In the genomic region with DNA sequence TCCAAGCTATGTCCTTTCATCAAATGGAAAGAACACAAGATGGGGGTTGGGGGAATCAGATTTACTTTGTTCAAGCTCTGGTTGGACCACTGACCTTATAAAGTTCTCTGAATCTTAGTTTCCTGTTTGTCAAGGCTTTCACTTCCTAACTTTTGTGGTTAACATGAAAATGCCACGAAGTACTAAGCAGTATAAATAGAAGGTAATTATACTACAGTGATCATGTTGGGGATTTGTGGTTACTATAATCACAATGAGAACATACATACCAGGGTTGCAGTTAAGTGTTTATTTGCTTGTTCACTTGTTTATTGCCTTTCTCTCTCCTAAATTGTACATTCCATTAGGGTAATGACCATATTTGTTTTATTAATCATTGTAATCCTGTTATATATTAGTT, we compare ENCODE assay signal across 8 cellular contexts. TPM values are rescaled to one million over a fixed set of nuclear protein-coding genes. Genes with fewer than 3 reads are reported as not detected.
DNase-seq lines count a peak whose midpoint lies in the region; ATAC-seq, FAIRE-seq and TF ChIP-seq lines count a peak whose summit lies in the region.

No MANE protein-coding gene starts in this region.

- no peaks in the 10 kb centered on the region for H3K36me3 ChIP-seq in BJ (ENCODE audit: control insufficient read depth, insufficient read depth, low read length)
- H3K36me3 ChIP-seq in GM12878 (ENCODE audit: control insufficient read depth in 2 of 2, insufficient read depth in 2 of 2, low read length in 1 of 2) = no peaks in the 10 kb centered on the region

- peak; percentile 43 for DNase-seq in BJ (ENCODE audit: low read depth)
- peak; percentile 51 for DNase-seq in GM12878 (ENCODE audit: low read depth, low spot score)
- no peak for DNase-seq in NCI-H748 treated with DMSO at 0.1 percent for 48 hours (lab: John Stamatoyannopoulos, UW)
- no peak for DNase-seq in GF-D8 (lab: John Stamatoyannopoulos, UW)
- DNase-seq in anterior cingulate cortex (lab: John Stamatoyannopoulos, UW) = no peak
- DNase-seq in occipital lobe (lab: John Stamatoyannopoulos, UW) = no peak

- SMC1A ChIA-PET in GM12878 (lab: Charles Lee; ENCODE audit: uncharacterized antibody, unreplicated experiment) = interaction anchor here (0.8 to 2.9 kb wide), 12 partner anchors 11 to 115 kb away, joined by 3 to 9 read pairs (median 4); a partner anchor contains a TSS

- no peak for TF ChIP-seq CTCF in BJ (IDR thresholded peaks at IDR 0.05; ENCODE audit: insufficient read depth, low read depth, low read length)
- no peak for TF ChIP-seq CTCF in GM12878 (IDR thresholded peaks at IDR 0.05 in 2 of 3, conservative IDR thresholded peaks at IDR 0.05 in 1 of 3; ENCODE audit: control insufficient read depth in 2 of 3, extremely low read depth in 1 of 3, insufficient read depth in 1 of 3, low read depth in 3 of 3, low read length in 3 of 3)

- FAIRE-seq in GM12878 (lab: Jason Lieb, UNC) = peak; percentile 61

- 0% methylated on average over 1 of the region's 1 CpG for WGBS in GM12878 (ENCODE audit: insufficient coverage, insufficient replicate concordance, low lambda C conversion rate, missing lambda C conversion rate)

- H3K27ac ChIP-seq in GM12878 (ENCODE audit: control insufficient read depth, insufficient read depth) = no peak overlapping the region

- RAD21 ChIA-PET in GM12878 (lab: Charles Lee; ENCODE audit: unreplicated experiment) = interaction anchor here (1.1 kb wide), 2 partner anchors 30 to 50 kb away, joined by 3 to 4 read pairs; no protein-coding TSS in a partner anchor

- no peak overlapping the region for H3K4me3 ChIP-seq in BJ (ENCODE audit: low read depth, low read length)
- no peak overlapping the region for H3K4me3 ChIP-seq in GM12878

- H4K20me1 ChIP-seq in GM12878 (ENCODE audit: control insufficient read depth, insufficient read depth) = no peaks in the 10 kb centered on the region

- peak; percentile 92 for ATAC-seq in GM21390 (IDR thresholded peaks at IDR 0.05; ENCODE audit: unreplicated experiment)
- ATAC-seq in HG03558 (IDR thresholded peaks at IDR 0.05; ENCODE audit: extremely low read depth, unreplicated experiment) = peak; percentile 84
- ATAC-seq in GM12878 = peak; percentile 94

- peak; percentile 39 to 72; a peak in 2 of 4 replicates for TF ChIP-seq EP300 in GM12878 (IDR thresholded peaks at IDR 0.05; ENCODE audit: borderline replicate concordance in 1 of 2, control insufficient read depth in 1 of 2, low read depth in 2 of 2, low read length in 2 of 2)

- no peak overlapping the region for H2AFZ ChIP-seq in GM12878 (ENCODE audit: control insufficient read depth, low read depth, low read length)

- H3K9me3 ChIP-seq in GM12878 (replicated peaks; ENCODE audit: control insufficient read depth, insufficient read depth, low read length) = no peaks in the 10 kb centered on the region

- H3K27me3 ChIP-seq in BJ (ENCODE audit: control insufficient read depth, insufficient read depth, low read length) (no peaks in the 10 kb centered on the region; the same call in 1 of the 2 replicates), GM12878 (replicated peaks in 1 of 2; ENCODE audit: control insufficient read depth in 2 of 2, insufficient read depth in 2 of 2, low read length in 1 of 2) (no peaks in the 10 kb centered on the region)

- H3K4me2 ChIP-seq in GM12878 (ENCODE audit: control insufficient read depth, insufficient read depth) = no peak overlapping the region; the same call in 1 of the 2 replicates

- TF ChIP-seq POLR2A in GM12878 (IDR thresholded peaks at IDR 0.05; ENCODE audit: low read depth, low read length) = no peak

- no peak for TF ChIP-seq RAD21 in GM12878 (IDR thresholded peaks at IDR 0.05; ENCODE audit: insufficient read depth, low read depth, low read length)

- H3K9ac ChIP-seq in GM12878 (ENCODE audit: control insufficient read depth, insufficient read depth, low read length) = no peak overlapping the region

- BruUV-seq in GM12878 (replicated peaks; lab: Mats Ljungman, UMichigan) = no TSS peak

- POLR2A ChIA-PET in BJ (lab: Charles Lee) (interaction anchor here (0.5 kb wide), 1 partner anchor 750 kb away, joined by 3 read pairs; no protein-coding TSS in a partner anchor), GM12878 (lab: Charles Lee) (no interaction called here)

- in situ Hi-C loops in GM12878 (cut with MboI) = no loop called here

- CTCF ChIA-PET in BJ (lab: Yijun Ruan, JAX) (no interaction called here), GM12878 (lab: Yijun Ruan, JAX) (interaction anchor here (1.1 to 1.7 kb wide), 5 partner anchors 50 to 347 kb away, joined by 3 to 7 read pairs (median 4); no protein-coding TSS in a partner anchor)

- peaks cover 11% of the 10 kb centered on the region for H3K4me1 ChIP-seq in GM12878 (ENCODE audit: control insufficient read depth, insufficient read depth, low read length)

- intact Hi-C loops in GM12878 (cut with micrococcal nuclease; ENCODE audit: unreplicated experiment) = no loop called here

- no peaks in the 10 kb centered on the region for H3K79me2 ChIP-seq in GM12878 (ENCODE audit: control insufficient read depth, insufficient read depth, low read length)

TF ChIP-seq in GM12878, 131 proteins besides CTCF, POLR2A, EP300 and RAD21 (continues in another document):
- TF ChIP-seq HDGF (IDR thresholded peaks at IDR 0.05) = no peak
- TF ChIP-seq RUNX3 (IDR thresholded peaks at IDR 0.05; ENCODE audit: low read length) = peak; percentile 96
- TF ChIP-seq PAX5 (IDR thresholded peaks at IDR 0.05; ENCODE audit: borderline replicate concordance, low read depth, low read length) = 0 out of 2 replicates have a peak, but pooled peaks have one; percentile 36
- TF ChIP-seq ZNF217 (IDR thresholded peaks at IDR 0.05) = peak; percentile 87
- no peak for TF ChIP-seq SMAD1 (IDR thresholded peaks at IDR 0.05; ENCODE audit: low read depth, partially characterized antibody)
- 0 out of 2 replicates have a peak, but pooled peaks have one; percentile 49 for TF ChIP-seq CBFB (IDR thresholded peaks at IDR 0.05; ENCODE audit: low read depth)
- peak; percentile 92 for TF ChIP-seq MTA2 (IDR thresholded peaks at IDR 0.05; ENCODE audit: low read depth)
- peak; percentile 42 to 54; a peak in 1 of 4 replicates for TF ChIP-seq IKZF2 (IDR thresholded peaks at IDR 0.05)
- TF ChIP-seq MEF2A (IDR thresholded peaks at IDR 0.05; ENCODE audit: insufficient read depth, low read depth, low read length) = peak; percentile 83
- TF ChIP-seq BCL11A (IDR thresholded peaks at IDR 0.05; ENCODE audit: low read depth, low read length) = peak; percentile 83
- TF ChIP-seq, protein P1, sequence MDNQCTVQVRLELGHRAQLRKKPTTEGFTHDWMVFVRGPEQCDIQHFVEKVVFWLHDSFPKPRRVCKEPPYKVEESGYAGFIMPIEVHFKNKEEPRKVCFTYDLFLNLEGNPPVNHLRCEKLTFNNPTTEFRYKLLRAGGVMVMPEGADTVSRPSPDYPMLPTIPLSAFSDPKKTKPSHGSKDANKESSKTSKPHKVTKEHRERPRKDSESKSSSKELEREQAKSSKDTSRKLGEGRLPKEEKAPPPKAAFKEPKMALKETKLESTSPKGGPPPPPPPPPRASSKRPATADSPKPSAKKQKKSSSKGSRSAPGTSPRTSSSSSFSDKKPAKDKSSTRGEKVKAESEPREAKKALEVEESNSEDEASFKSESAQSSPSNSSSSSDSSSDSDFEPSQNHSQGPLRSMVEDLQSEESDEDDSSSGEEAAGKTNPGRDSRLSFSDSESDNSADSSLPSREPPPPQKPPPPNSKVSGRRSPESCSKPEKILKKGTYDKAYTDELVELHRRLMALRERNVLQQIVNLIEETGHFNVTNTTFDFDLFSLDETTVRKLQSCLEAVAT (IDR thresholded peaks at IDR 0.05) = peak; percentile 79; the same call in 1 of the 2 replicates
- peak; percentile 58; the same call in 1 of the 2 replicates for TF ChIP-seq IKZF1 (conservative IDR thresholded peaks at IDR 0.05)
- TF ChIP-seq ZNF622 (IDR thresholded peaks at IDR 0.05) = no peak
- TF ChIP-seq KDM1A (IDR thresholded peaks at IDR 0.05; ENCODE audit: borderline replicate concordance) = no peak
- no peak for TF ChIP-seq NR2C1 (IDR thresholded peaks at IDR 0.05)
- no peak for TF ChIP-seq RELA (IDR thresholded peaks at IDR 0.05; ENCODE audit: borderline replicate concordance, partially characterized antibody)

RNA-seq across cellular contexts. Expression of a gene that starts 53.2 kb away (rescaled TPM):
- polyA plus RNA-seq in BJ (2011; rRNA removed) = 2.1 and 2.2 TPM in 2 replicates
- 1.4 and 2.4 TPM in 2 replicates for polyA minus RNA-seq in BJ (2011; rRNA and poly(A)+ RNA removed)
- total RNA-seq in GM12878 (2013; cell fraction: nucleolus; rRNA removed) = 4.5 and 4.8 TPM in 2 replicates
- 0.11 and 0.40 TPM in 2 replicates for total RNA-seq in GM12878 (2014; rRNA removed)
- 0.27 and 0.28 TPM in 2 replicates for total RNA-seq in GM12878 (2014; rRNA removed; fragmentation: Illumina TruSeq; extraction: Trizol)
- 0.56 and 0.67 TPM in 2 replicates for total RNA-seq in GM12878 (2021)
- polyA plus RNA-seq in GM12878 (2011; ENCODE audit: low read depth) = not detected
- 5.5 and 5.7 TPM in 2 replicates for polyA plus RNA-seq in GM12878 (2011; rRNA removed)
- 3.4 and 4.8 TPM in 2 replicates for polyA plus RNA-seq in GM12878 (2011; cell fraction: cytosol; rRNA removed)
- 6.4 and 6.6 TPM in 2 replicates for polyA plus RNA-seq in GM12878 (2011; cell fraction: nucleus; rRNA removed)
- 0.46 and 0.76 TPM in 2 replicates for polyA plus RNA-seq in GM12878 (2012)
- 0.06 and 0.15 TPM in 2 replicates for polyA plus RNA-seq in GM12878 (2014; fragmentation: Illumina TruSeq; extraction: Trizol)
- polyA plus RNA-seq in GM12878 (2014; fragmentation: Nextera tagmentation; extraction: Ambion mirVana) = under 1 TPM in 1 of 2 experiments, not detected in 1; 0.05 TPM
- polyA plus RNA-seq in GM12878 (2014; rRNA removed) = 0.12 and 0.75 TPM in 2 replicates
- under 1 TPM in 1 of 2 experiments, not detected in 1; 0.20 TPM for polyA plus RNA-seq in GM12878 (2016; fragmentation: Nextera tagmentation; extraction: Ambion mirVana)
- 5.6 and 6.9 TPM in 2 replicates for polyA minus RNA-seq in GM12878 (2011; rRNA and poly(A)+ RNA removed)
- polyA minus RNA-seq in GM12878 (2011; cell fraction: cytosol; rRNA and poly(A)+ RNA removed) = 1.4 and 4.1 TPM in 2 replicates
- polyA minus RNA-seq in GM12878 (2011; cell fraction: nucleus; rRNA and poly(A)+ RNA removed) = 8.9 and 10.3 TPM in 2 replicates
- total RNA-seq in occipital lobe = 12.9 TPM

Comparison
In these comparisons a context has a peak if more than half of its experiments do, and no peak if none do; other contexts are left out.
1. DNase-seq: peak in BJ (single experiment) and GM12878 (single experiment); none in NCI-H748 treated with DMSO at 0.1 percent for 48 hours (single experiment), GF-D8 (single experiment), anterior cingulate cortex (0 of 58) and occipital lobe (single experiment).
2. Peak in every context shown above with its lines, with median percentiles within 50 percentile points of each other: ATAC-seq.